33 cellular contexts compared by ENCODE assay signal in genomic region chr7:26855421-26855820, GRCh38. TPM values are rescaled to one million over a fixed set of nuclear protein-coding genes. Genes with fewer than 3 reads are reported as not detected.
DNase-seq lines count a peak whose midpoint lies in the region; ATAC-seq and TF ChIP-seq lines count a peak whose summit lies in the region.
"Had no signal": no experiment of that assay in that cellular context is flagged by ENCODE, and none has a peak within 500 bp of the region (broad histone marks: within the 10 kb centered on the region; RNA-seq: fewer than 3 reads in every experiment).

No MANE protein-coding gene starts in this region.

- CTCF ChIA-PET in PC-9 (lab: Charles Lee): interaction anchor here (0.7 to 1.8 kb wide), 3 partner anchors 214 to 306 kb away, joined by 3 to 10 read pairs (median 6); no protein-coding TSS in a partner anchor

- no peak for TF ChIP-seq POLR2A in transverse colon (IDR thresholded peaks at IDR 0.05)

- DNase-seq in PC-9 (no peak), epithelial cell of proximal tubule (ENCODE audit: low read depth) (no peak), lower lobe of right lung (no peak), transverse colon (no peak), putamen (ENCODE audit: low spot score) (no peak), NCI-H1105 (lab: John Stamatoyannopoulos, UW) (no peak)
- DNase-seq: activated CD4-positive, alpha-beta T cell treated with anti-CD3 and anti-CD28 coated beads, Interleukin-2, amount 50 U/mL, for 48 hours; activated naive CD8-positive, alpha-beta T cell treated with anti-CD3 and anti-CD28 coated beads, Interleukin-2, amount 50 U/mL, for 24 hours; activated T-cell treated with anti-CD3 and anti-CD28 coated beads, Interleukin-2, amount 50 U/mL, for 48 hours; CD4-positive, CD25-positive, alpha-beta regulatory T cell; central memory CD4-positive, alpha-beta T cell; cortex of kidney; DND-41; effector memory CD8-positive, alpha-beta T cell; GF-D8; IMR-90; naive B cell; NCI-H1048; NCI-H1930; NCI-H524 treated with DMSO at 0.1 percent for 48 hours; NK-92 treated with Interleukin-12 subunit alpha and Interleukin-12 subunit beta, amount 100 ng/mL, for 24 hours; SHP77 treated with DMSO at 0.1 percent for 48 hours; stimulated activated CD4-positive, alpha-beta T cell treated with anti-CD3 and anti-CD28 coated beads, Interleukin-4, amount 100 ng/mL, for 24 hours; T-helper 2 cell had no signal

- no TSS peak for BruUV-seq in PC-9 (replicated peaks; lab: Mats Ljungman, UMichigan)

- H3K4me1 ChIP-seq in PC-9 (replicated peaks; ENCODE audit: insufficient read depth) (peaks cover 30% of the 10 kb centered on the region), lower lobe of right lung (peaks cover 29% of the 10 kb centered on the region), transverse colon (peaks cover 0 to 54% (median 22%) of the 10 kb centered on the region in 4 donors)
- H3K4me1 ChIP-seq: prostate gland had no signal

- TF ChIP-seq CTCF in PC-9 (conservative IDR thresholded peaks at IDR 0.05) (no peak), epithelial cell of proximal tubule (conservative IDR thresholded peaks at IDR 0.05; ENCODE audit: low read depth, low read length) (no peak), lower lobe of right lung (IDR thresholded peaks at IDR 0.05) (no peak), transverse colon (IDR thresholded peaks at IDR 0.05) (no peak)

- H3K79me2 ChIP-seq in PC-9 (ENCODE audit: low read depth): peaks cover 57% of the 10 kb centered on the region
- H3K79me2 ChIP-seq: hepatocyte had no signal

- ATAC-seq in lower lobe of right lung (no peak), HG03095 (IDR thresholded peaks at IDR 0.05; ENCODE audit: unreplicated experiment) (no peak), GM21529 (IDR thresholded peaks at IDR 0.05; ENCODE audit: unreplicated experiment) (no peak)
- ATAC-seq: A549; activated CD4-positive, CD25-positive, alpha-beta regulatory T cell treated with anti-CD3 and anti-CD28 coated beads, Interleukin-2, amount 50 U/mL, for 24 hours; activated naive CD8-positive, alpha-beta T cell treated with anti-CD3 and anti-CD28 coated beads, Interleukin-2, amount 50 U/mL, for 24 hours; effector memory CD8-positive, alpha-beta T cell; left lobe of liver had no signal

- 64 to 73% methylated on average over 1 of the region's 1 CpG for WGBS in transverse colon (ENCODE audit: low coverage in 1 of 2), 2 donors

- H3K27me3 ChIP-seq in PC-9 (ENCODE audit: insufficient read depth, low read depth) (no peaks in the 10 kb centered on the region), lower lobe of right lung (ENCODE audit: low read depth) (no peaks in the 10 kb centered on the region), transverse colon (no peaks in the 10 kb centered on the region)
- H3K27me3 ChIP-seq: neutrophil had no signal

- H3K36me3 ChIP-seq in PC-9 (ENCODE audit: low read depth) (peaks cover 40% of the 10 kb centered on the region; the same call in 1 of the 2 replicates), lower lobe of right lung (no peaks in the 10 kb centered on the region), transverse colon (no peaks in the 10 kb centered on the region)
- H3K36me3 ChIP-seq: HAP-1, prostate gland had no signal

- H3K9me3 ChIP-seq in PC-9 (ENCODE audit: insufficient read depth, low read depth): no peaks in the 10 kb centered on the region
- no peaks in the 10 kb centered on the region for H3K9me3 ChIP-seq in lower lobe of right lung
- H3K9me3 ChIP-seq in transverse colon: no peaks in the 10 kb centered on the region
- H3K9me3 ChIP-seq: A549, HAP-1, neutrophil, prostate gland had no signal

- H3K4me3 ChIP-seq in PC-9 (no peak overlapping the region), epithelial cell of proximal tubule (ENCODE audit: low read depth, low read length) (peak overlapping the region; percentile 2), lower lobe of right lung (peak overlapping the region; percentile 44), transverse colon (peak overlapping the region in 1 of 4 donors; percentile 13)
- H3K4me3 ChIP-seq: A549, HAP-1, hepatocyte, prostate gland had no signal

- no peak for TF ChIP-seq EP300 in transverse colon (IDR thresholded peaks at IDR 0.05; ENCODE audit: low read depth)

- no peak overlapping the region for H3K4me2 ChIP-seq in PC-9
- H3K4me2 ChIP-seq: hepatocyte had no signal

- no peak overlapping the region for H2AFZ ChIP-seq in PC-9
- H2AFZ ChIP-seq: hepatocyte had no signal

- POLR2A ChIA-PET in PC-9 (lab: Charles Lee; ENCODE audit: unreplicated experiment): interaction anchor here (0.6 kb wide), 1 partner anchor 62 kb away, joined by 10 read pairs; no protein-coding TSS in a partner anchor

- in situ Hi-C loops in transverse colon (cut with MboI; ENCODE audit: low pct_ligation_motif_present in 1 of 4, low pct_unique_long_range_greater_than_20kb in 1 of 4, low sequenced_read_pairs in 3 of 4): loop anchor here (5.0 to 25.0 kb wide), 6 partner anchors 239 to 993 kb away; partner anchors contain the start of genes HOXA5 (in 4 of the 4), HOXA6 (in 3 of the 4) and HOXA1 (in 1 of the 4)

- H3K9me2 ChIP-seq in PC-9 (ENCODE audit: insufficient read depth): no peaks in the 10 kb centered on the region

- peak overlapping the region; percentile 23 for H3K27ac ChIP-seq in PC-9
- H3K27ac ChIP-seq in lower lobe of right lung: peak overlapping the region; percentile 85
- peak overlapping the region in 3 of 4 donors; percentile 75 to 98 (median 82) for H3K27ac ChIP-seq in transverse colon
- H3K27ac ChIP-seq: A549, hepatocyte, prostate gland had no signal

- intact Hi-C loops in PC-9 (cut with micrococcal nuclease; ENCODE audit: unreplicated experiment) (loop anchor here (2.0 to 10.0 kb wide), 2 partner anchors 169 to 1169 kb away; no protein-coding TSS in a partner anchor), lower lobe of right lung (cut with DNase I) (loop anchor here (5.0 kb wide), 1 partner anchor 287 kb away; the partner anchor contains the start of gene HOXA5), transverse colon (cut with DNase I; ENCODE audit: low total_unique reads) (loop anchor here (5.0 to 10.0 kb wide), 2 partner anchors 239 to 292 kb away; partner anchors contain the start of genes HOXA1 and HOXA6)

- H4K20me1 ChIP-seq in PC-9 (ENCODE audit: insufficient read depth): no peaks in the 10 kb centered on the region

- H3F3A ChIP-seq in PC-9 (ENCODE audit: insufficient read depth, low read depth): peaks cover 21% of the 10 kb centered on the region

RNA-seq across cellular contexts. Expression of gene SKAP2, which starts 9.0 kb away (rescaled TPM):
- total RNA-seq in PC-9 (2021) (59.2 and 74.9 TPM in 2 replicates), epithelial cell of proximal tubule (18.3 and 31.5 TPM in 2 replicates), lower lobe of right lung (75.0 TPM), transverse colon (10 to 100 TPM in 3 of 4 donors, 1 to 10 TPM in 1; 2.6 to 35.2 (median 23.8) TPM)

Comparison
In these comparisons a context has a peak if more than half of its experiments do, and no peak if none do; other contexts are left out.
1. H3K27ac ChIP-seq: peak in every context shown above with its lines; median percentile 85 in lower lobe of right lung; 82 in transverse colon; 23 in PC-9.